In the genomic region with DNA sequence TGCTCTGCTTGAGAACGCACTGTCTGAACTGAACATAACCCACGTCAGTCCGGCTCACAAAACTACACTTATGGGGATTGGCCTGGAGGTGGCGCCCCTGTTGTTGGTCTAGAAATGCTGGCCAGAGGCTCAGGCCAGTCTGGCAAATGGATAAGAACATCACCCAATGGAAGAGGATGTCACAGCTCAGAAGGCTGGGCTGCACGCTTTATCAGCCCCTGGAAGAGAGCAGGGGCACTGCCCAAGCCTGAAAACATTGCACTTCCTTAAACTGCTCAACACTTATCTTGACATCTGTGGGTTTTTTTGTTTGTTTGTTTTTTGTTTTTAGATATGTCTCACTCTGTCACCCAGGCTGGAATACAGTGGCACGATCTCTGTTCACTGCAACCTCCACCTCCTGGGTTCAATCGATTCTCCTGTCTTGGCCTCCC, we compare ENCODE assay signal across 8 cellular contexts. TPM values are rescaled to one million over a fixed set of nuclear protein-coding genes. Genes with fewer than 3 reads are reported as not detected.
DNase-seq lines count a peak whose midpoint lies in the region; ATAC-seq and TF ChIP-seq lines count a peak whose summit lies in the region.

No MANE protein-coding gene starts in this region.

- peaks cover 2% of the 10 kb centered on the region for H3K4me1 ChIP-seq in mucosa of descending colon (ENCODE audit: low read depth)

- no peaks in the 10 kb centered on the region for H3K4me1 Mint-ChIP-seq in activated CD8-positive, alpha-beta T cell treated with anti-CD3 and anti-CD28 coated beads for 36 hours (ENCODE audit: low read depth)
- peaks cover 16% of the 10 kb centered on the region for H3K4me1 Mint-ChIP-seq in stimulated activated memory B cell treated with anti-CD40 and anti-IgM and Interleukin-4, amounts not matched to agents 10 μg/mL and 1 μg/mL and 100 μg/mL, for 72 hours

- H3K27ac Mint-ChIP-seq in activated CD8-positive, alpha-beta T cell treated with anti-CD3 and anti-CD28 coated beads for 36 hours, result no peak overlapping the region
- H3K27ac Mint-ChIP-seq in stimulated activated memory B cell treated with anti-CD40 and anti-IgM and Interleukin-4, amounts not matched to agents 10 μg/mL and 1 μg/mL and 100 μg/mL, for 72 hours, result peak overlapping the region; percentile 42

- H3K4me3 ChIP-seq in epithelial cell of esophagus (ENCODE audit: low read length), result no peak overlapping the region
- H3K4me3 ChIP-seq in mucosa of descending colon, result no peak overlapping the region

- TF ChIP-seq CTCF in activated CD8-positive, alpha-beta T cell treated with anti-CD3 and anti-CD28 coated beads for 36 hours (IDR thresholded peaks at IDR 0.05), result peak; percentile 56
- peak; percentile 62 for TF ChIP-seq CTCF in epithelial cell of esophagus (IDR thresholded peaks at IDR 0.05; ENCODE audit: insufficient read depth, low read depth, low read length, missing control alignments)
- TF ChIP-seq CTCF in mucosa of descending colon (IDR thresholded peaks at IDR 0.05), result peak; percentile 38

- peak; percentile 82 for DNase-seq in AG08396 (ENCODE audit: low spot score)
- peak; percentile 62 for DNase-seq in NCI-H526 treated with DMSO at 0.1 percent for 48 hours (lab: John Stamatoyannopoulos, UW)
- DNase-seq in activated CD8-positive, alpha-beta T cell treated with anti-CD3 and anti-CD28 coated beads for 36 hours, result peak; percentile 77
- DNase-seq in epithelial cell of esophagus (ENCODE audit: low read depth), result peak; percentile 80
- DNase-seq in mucosa of descending colon, result peak; percentile 63 to 86 (median 86)

- no peaks in the 10 kb centered on the region for H3K36me3 ChIP-seq in mucosa of descending colon (ENCODE audit: low read depth)

- H3K27me3 Mint-ChIP-seq in activated CD8-positive, alpha-beta T cell treated with anti-CD3 and anti-CD28 coated beads for 36 hours, result peaks cover 1% of the 10 kb centered on the region
- no peaks in the 10 kb centered on the region for H3K27me3 Mint-ChIP-seq in stimulated activated memory B cell treated with anti-CD40 and anti-IgM and Interleukin-4, amounts not matched to agents 10 μg/mL and 1 μg/mL and 100 μg/mL, for 72 hours

- CTCF ChIA-PET in activated CD8-positive, alpha-beta T cell treated with anti-CD3 and anti-CD28 coated beads for 36 hours (lab: Charles Lee), result interaction anchor here (0.6 to 1.6 kb wide), 9 partner anchors 11 to 163 kb away, joined by 3 to 6 read pairs (median 3); no protein-coding TSS in a partner anchor

- H3K9me3 ChIP-seq in mucosa of descending colon, result no peaks in the 10 kb centered on the region

- H3K9me3 Mint-ChIP-seq in activated CD8-positive, alpha-beta T cell treated with anti-CD3 and anti-CD28 coated beads for 36 hours, result no peaks in the 10 kb centered on the region
- no peaks in the 10 kb centered on the region for H3K9me3 Mint-ChIP-seq in stimulated activated memory B cell treated with anti-CD40 and anti-IgM and Interleukin-4, amounts not matched to agents 10 μg/mL and 1 μg/mL and 100 μg/mL, for 72 hours

- no peaks in the 10 kb centered on the region for H3K36me3 Mint-ChIP-seq in activated CD8-positive, alpha-beta T cell treated with anti-CD3 and anti-CD28 coated beads for 36 hours (ENCODE audit: low read depth)
- H3K36me3 Mint-ChIP-seq in stimulated activated memory B cell treated with anti-CD40 and anti-IgM and Interleukin-4, amounts not matched to agents 10 μg/mL and 1 μg/mL and 100 μg/mL, for 72 hours, result no peaks in the 10 kb centered on the region

- H3K4me3 Mint-ChIP-seq in activated CD8-positive, alpha-beta T cell treated with anti-CD3 and anti-CD28 coated beads for 36 hours, result no peak overlapping the region
- no peak overlapping the region for H3K4me3 Mint-ChIP-seq in stimulated activated memory B cell treated with anti-CD40 and anti-IgM and Interleukin-4, amounts not matched to agents 10 μg/mL and 1 μg/mL and 100 μg/mL, for 72 hours

- peak; percentile 68 for ATAC-seq in GM18861 (IDR thresholded peaks at IDR 0.05; ENCODE audit: unreplicated experiment)
- peak; percentile 88 for ATAC-seq in HG03280 (IDR thresholded peaks at IDR 0.05; ENCODE audit: unreplicated experiment)
- ATAC-seq in activated CD8-positive, alpha-beta T cell treated with anti-CD3 and anti-CD28 coated beads for 36 hours, result peak; percentile 92
- peak; percentile 97 for ATAC-seq in mucosa of descending colon
- peak; percentile 89 for ATAC-seq in stimulated activated memory B cell treated with anti-CD40 and anti-IgM and Interleukin-4, amounts not matched to agents 10 μg/mL and 1 μg/mL and 100 μg/mL, for 72 hours

- intact Hi-C loops in activated CD8-positive, alpha-beta T cell treated with anti-CD3 and anti-CD28 coated beads for 36 hours (cut with micrococcal nuclease), result no loop called here
- intact Hi-C loops in mucosa of descending colon (cut with DNase I, micrococcal nuclease), result no loop called here

- POLR2A ChIA-PET in activated CD8-positive, alpha-beta T cell treated with anti-CD3 and anti-CD28 coated beads for 36 hours (lab: Charles Lee), result no interaction called here

RNA-seq across cellular contexts. Expression of gene BPTF, which starts 24.8 kb away (rescaled TPM):
- total RNA-seq in activated CD8-positive, alpha-beta T cell treated with anti-CD3 and anti-CD28 coated beads for 36 hours, result 10 to 100 TPM; 80.1 to 84.4 TPM
- total RNA-seq in mucosa of descending colon, result 100 to 1,000 TPM in 1 of 3 donors, 10 to 100 TPM in 2; 80.6 to 115 (median 90.0) TPM
